Comparison of ENCODE assay signal across 8 cellular contexts in the genomic region with DNA sequence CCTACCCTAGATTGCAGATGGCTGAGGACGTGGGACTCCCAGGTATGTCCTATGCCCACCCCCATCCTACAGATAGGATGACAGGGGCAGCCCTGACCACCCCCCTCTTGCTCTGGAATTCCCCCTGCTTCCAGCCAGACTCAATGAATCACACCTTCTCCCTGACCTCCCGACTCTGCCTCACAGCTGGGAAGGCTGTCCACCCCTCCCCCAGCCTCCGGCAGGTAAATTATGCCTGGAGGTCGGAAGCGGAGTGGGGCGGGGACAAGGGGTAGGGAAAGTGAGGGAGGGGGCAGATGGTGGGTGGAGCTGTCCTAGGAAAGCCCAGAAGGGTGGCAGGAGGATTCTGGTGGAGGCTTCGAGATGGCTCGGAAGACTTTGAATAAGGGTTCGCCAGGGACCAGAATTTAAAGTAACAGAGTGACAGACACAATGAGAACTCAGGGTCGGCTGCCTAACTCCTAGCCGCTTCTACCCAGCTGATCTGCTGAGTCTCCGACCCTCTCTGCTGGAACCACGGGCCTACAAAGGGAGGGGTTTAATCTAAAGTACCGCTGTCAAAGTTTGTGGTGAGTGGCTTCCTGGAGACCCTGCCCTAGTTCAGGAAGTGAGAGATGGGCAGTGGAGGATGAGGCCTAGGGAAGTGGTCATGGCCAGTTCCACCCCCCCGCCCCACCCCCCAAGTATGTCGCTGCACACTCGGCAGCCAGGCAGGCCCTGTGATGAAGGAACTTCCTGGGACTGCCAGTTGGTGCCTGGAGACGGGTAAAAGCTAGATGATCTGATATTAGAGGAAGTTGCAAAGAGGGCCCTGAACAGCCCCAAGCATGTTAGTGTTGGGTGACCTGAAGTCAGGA. TPM values are rescaled to one million over a fixed set of nuclear protein-coding genes. Genes with fewer than 3 reads are reported as not detected.
A peak's percentile ranks its signal among the peaks of the same experiment; 100 is the strongest.
DNase-seq lines count a peak whose midpoint lies in the region; ATAC-seq, FAIRE-seq and TF ChIP-seq lines count a peak whose summit lies in the region.

No MANE protein-coding gene starts in this region.

- POLR2A ChIA-PET in CD4-positive, alpha-beta memory T cell (lab: Charles Lee; ENCODE audit: partially characterized antibody) = interaction anchor here (0.8 to 21.0 kb wide), 11 partner anchors 13 to 50 kb away, joined by 3 to 469 read pairs (median 8); no protein-coding TSS in a partner anchor
- POLR2A ChIA-PET in GM10248 (lab: Yijun Ruan, JAX) = interaction anchor here (0.5 kb wide), 1 partner anchor 190 kb away, joined by 5 read pairs; no protein-coding TSS in a partner anchor

- no peak for FAIRE-seq in kidney (lab: Jason Lieb, UNC)

- peaks cover 91% of the 10 kb centered on the region for H3K4me1 ChIP-seq in CD4-positive, alpha-beta memory T cell (ENCODE audit: insufficient read depth, low read length)
- H3K4me1 ChIP-seq in body of pancreas = peaks cover 70% of the 10 kb centered on the region
- peaks cover 36 to 47% of the 10 kb centered on the region in 2 donors for H3K4me1 ChIP-seq in kidney (ENCODE audit: control insufficient read depth in 1 of 2, insufficient read depth in 1 of 2, low read depth in 1 of 2, low read length in 2 of 2)
- H3K4me1 ChIP-seq in testis = peaks cover 35% of the 10 kb centered on the region

- H3K4me3 ChIP-seq in CD4-positive, alpha-beta memory T cell (ENCODE audit: low read length in 2 of 2) = peak overlapping the region; percentile 37 to 46
- H3K4me3 ChIP-seq in body of pancreas (no peak overlapping the region), kidney (ENCODE audit: low read length in 2 of 2) (peak overlapping the region; percentile 38 to 44), testis (no peak overlapping the region)

- peak overlapping the region; percentile 71 to 89 (median 84) for H3K4me3 Mint-ChIP-seq in CD4-positive, alpha-beta memory T cell

- peak; percentile 45 to 85 (median 55) for DNase-seq in CD4-positive, alpha-beta memory T cell
- DNase-seq in NCI-H526 treated with DMSO at 0.1 percent for 48 hours (lab: John Stamatoyannopoulos, UW) = peak; percentile 42
- peak; percentile 59 to 82 (median 78) for DNase-seq in body of pancreas
- peak; percentile 93 for DNase-seq in kidney
- no peak for DNase-seq in testis
- DNase-seq in GM10248 (ENCODE audit: extremely low spot score) = no peak
- DNase-seq in NK-92 treated with Interleukin-12 subunit alpha and Interleukin-12 subunit beta, amount 100 ng/mL, for 24 hours (lab: John Stamatoyannopoulos, UW) = no peak

- H3K27me3 ChIP-seq in CD4-positive, alpha-beta memory T cell (ENCODE audit: insufficient read depth, low read length) = no peaks in the 10 kb centered on the region
- no peaks in the 10 kb centered on the region for H3K27me3 ChIP-seq in body of pancreas
- no peaks in the 10 kb centered on the region for H3K27me3 ChIP-seq in testis

- peak overlapping the region; percentile 78 to 95 (median 87) for H3K27ac Mint-ChIP-seq in CD4-positive, alpha-beta memory T cell

- ATAC-seq in body of pancreas = peak; percentile 13
- no peak for ATAC-seq in GM18907 (IDR thresholded peaks at IDR 0.05; ENCODE audit: unreplicated experiment)

- 16 to 18% methylated on average over 18 of the region's 18 CpGs for whole genome bisulfite sequencing in body of pancreas, 2 donors
- WGBS in testis, 2 donors = 53 to 62% methylated on average over 18 of the region's 18 CpGs

- H3K36me3 Mint-ChIP-seq in CD4-positive, alpha-beta memory T cell = peaks cover 4 to 25% of the 10 kb centered on the region in 2 donors

- no peaks in the 10 kb centered on the region for H3K9me3 ChIP-seq in CD4-positive, alpha-beta memory T cell (ENCODE audit: control insufficient read depth in 1 of 2, low read length in 2 of 2)
- no peaks in the 10 kb centered on the region for H3K9me3 ChIP-seq in body of pancreas
- H3K9me3 ChIP-seq in kidney (ENCODE audit: control insufficient read depth in 1 of 2, low read length in 2 of 2) = peaks cover 0 to 5% of the 10 kb centered on the region in 2 donors
- H3K9me3 ChIP-seq in testis = no peaks in the 10 kb centered on the region

- TF ChIP-seq POLR2A in body of pancreas (IDR thresholded peaks at IDR 0.05) (no peak), testis (IDR thresholded peaks at IDR 0.05) (no peak)

- H3K27me3 Mint-ChIP-seq in CD4-positive, alpha-beta memory T cell = no peaks in the 10 kb centered on the region

- H3K4me1 Mint-ChIP-seq in CD4-positive, alpha-beta memory T cell = peaks cover 54 to 88% (median 72%) of the 10 kb centered on the region in 4 donors

- H3K9me3 Mint-ChIP-seq in CD4-positive, alpha-beta memory T cell = peaks cover 0 to 11% (median 4%) of the 10 kb centered on the region in 8 donors

- CTCF ChIA-PET in CD4-positive, alpha-beta memory T cell (lab: Charles Lee; ENCODE audit: partially characterized antibody) = interaction anchor here (1.1 to 8.0 kb wide), 9 partner anchors 10 to 183 kb away, joined by 3 to 67 read pairs (median 8); no protein-coding TSS in a partner anchor
- CTCF ChIA-PET in GM10248 (lab: Yijun Ruan, JAX) = interaction anchor here (1.2 to 1.8 kb wide), 4 partner anchors 9 to 183 kb away, joined by 3 to 6 read pairs (median 5); no protein-coding TSS in a partner anchor

- intact Hi-C loops in CD4-positive, alpha-beta memory T cell (cut with micrococcal nuclease) = loop anchor here (1.0 kb wide), 2 partner anchors 15 to 48 kb away; no protein-coding TSS in a partner anchor
- intact Hi-C loops in body of pancreas (cut with DNase I) = no loop called here
- intact Hi-C loops in kidney (cut with DNase I) = no loop called here
- intact Hi-C loops in testis (cut with DNase I; ENCODE audit: low total_unique reads) = no loop called here

- peak overlapping the region; percentile 80 for H3K27ac ChIP-seq in CD4-positive, alpha-beta memory T cell (ENCODE audit: low read depth, low read length)
- peak overlapping the region; percentile 59 to 97 (median 85) for H3K27ac ChIP-seq in body of pancreas
- peak overlapping the region; percentile 84 to 95 for H3K27ac ChIP-seq in kidney (ENCODE audit: low read depth in 2 of 2, low read length in 2 of 2)
- H3K27ac ChIP-seq in testis = peak overlapping the region; percentile 1 to 42

- no peaks in the 10 kb centered on the region for H3K36me3 ChIP-seq in CD4-positive, alpha-beta memory T cell (ENCODE audit: insufficient read depth, low read length)
- no peaks in the 10 kb centered on the region for H3K36me3 ChIP-seq in body of pancreas (replicated peaks in 1 of 2; ENCODE audit: insufficient read depth in 1 of 2, low read depth in 2 of 2)
- no peaks in the 10 kb centered on the region for H3K36me3 ChIP-seq in kidney (ENCODE audit: control insufficient read depth in 1 of 2, insufficient read depth in 2 of 2, low read length in 2 of 2)
- H3K36me3 ChIP-seq in testis (ENCODE audit: low read depth, missing control alignments) = no peaks in the 10 kb centered on the region

- TF ChIP-seq CTCF in body of pancreas (IDR thresholded peaks at IDR 0.05) (no peak), kidney (IDR thresholded peaks at IDR 0.05; ENCODE audit: borderline replicate concordance, extremely low read depth, insufficient read depth) (no peak), testis (IDR thresholded peaks at IDR 0.05) (no peak), GM10248 (IDR thresholded peaks at IDR 0.05; ENCODE audit: control extremely low read depth, extremely low read depth, low read depth, missing control alignments) (no peak)

- peak overlapping the region; percentile 47 to 60 for H3K9ac ChIP-seq in kidney (ENCODE audit: low read length in 2 of 2)

RNA-seq across cellular contexts. Expression of gene PLEKHG3, which starts 4.2 kb away (rescaled TPM):
- 10 to 100 TPM; 53.3 to 56.5 TPM for total RNA-seq in CD4-positive, alpha-beta memory T cell
- polyA plus RNA-seq in CD4-positive, alpha-beta memory T cell = 10 to 100 TPM; 10.8 to 62.6 TPM
- total RNA-seq in body of pancreas = 10 to 100 TPM; 34.5 to 40.2 TPM
- 127 TPM for total RNA-seq in kidney
- polyA plus RNA-seq in kidney (ENCODE audit: insufficient read depth, low read depth, low replicate concordance) = 51.9 TPM
- 10 to 100 TPM; 20.1 to 20.6 TPM for total RNA-seq in testis
- polyA plus RNA-seq in testis (ENCODE audit: insufficient read depth, low read depth, low replicate concordance) = 21.6 TPM

Comparison
In these comparisons a context has a peak if more than half of its experiments do, and no peak if none do; other contexts are left out.
1. DNase-seq: peak in CD4-positive, alpha-beta memory T cell (5 of 5), NCI-H526 treated with DMSO at 0.1 percent for 48 hours (single experiment), body of pancreas (4 of 4) and kidney (single experiment); none in testis (single experiment), GM10248 (single experiment) and NK-92 treated with Interleukin-12 subunit alpha and Interleukin-12 subunit beta, amount 100 ng/mL, for 24 hours (single experiment).
2. H3K27ac ChIP-seq: peak in every context shown above with its lines; median percentile 90 in kidney; 85 in body of pancreas; 80 in CD4-positive, alpha-beta memory T cell; 22 in testis.
3. H3K4me3 ChIP-seq: peak in CD4-positive, alpha-beta memory T cell (2 of 2) and kidney (2 of 2); none in body of pancreas (0 of 2) and testis (0 of 2).